17 cellular contexts compared by ENCODE assay signal in the genomic region with DNA sequence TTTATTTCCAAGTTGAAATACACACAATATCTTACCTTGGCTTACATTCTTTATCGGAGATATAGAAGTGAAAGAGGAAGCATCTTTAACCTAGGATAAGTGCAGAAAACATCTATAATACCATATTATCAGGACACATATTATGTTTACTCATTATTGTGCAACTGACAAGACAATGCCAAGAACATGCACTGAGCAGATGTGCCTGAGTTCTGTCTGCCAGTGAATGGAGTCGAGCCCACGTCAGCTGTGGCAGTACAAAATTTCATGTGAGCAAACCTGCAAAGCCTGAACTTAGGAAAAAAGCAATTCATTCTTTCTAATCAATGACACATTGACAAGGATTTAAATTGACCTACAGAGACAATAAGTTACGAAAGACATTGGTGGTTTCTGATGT.
"Had no signal": no experiment of that assay in that cellular context is flagged by ENCODE, and none has a peak within 500 bp of the region (broad histone marks: within the 10 kb centered on the region; RNA-seq: fewer than 3 reads in every experiment).

No MANE protein-coding gene starts in this region.

- H3K36me3 ChIP-seq: esophagus muscularis mucosa, sigmoid colon, WERI-Rb-1 had no signal

- H3K9me3 Mint-ChIP-seq: activated naive CD4-positive, alpha-beta T cell treated with anti-CD3 and anti-CD28 coated beads, Interleukin-2, amount 50 U/mL, for 24 hours; T-helper 1 cell treated with Interleukin-12 subunit alpha and Interleukin-12 subunit beta and Interleukin-4 antibody, amounts not matched to agents 30 μg/mL and 1 μg/mL, for 36 hours had no signal

- H3K4me3 ChIP-seq: esophagus muscularis mucosa, hepatocyte, sigmoid colon had no signal

- H3K27me3 ChIP-seq: hepatocyte, sigmoid colon had no signal

- H3K27ac ChIP-seq: esophagus muscularis mucosa, hepatocyte, sigmoid colon, WERI-Rb-1 had no signal

- ATAC-seq: left lobe of liver had no signal

- H3K4me3 Mint-ChIP-seq: activated naive CD4-positive, alpha-beta T cell treated with anti-CD3 and anti-CD28 coated beads, Interleukin-2, amount 50 U/mL, for 24 hours; activated T-cell treated with anti-CD3 and anti-CD28 coated beads, Interleukin-2, amount 50 U/mL, for 24 hours; T-helper 1 cell treated with Interleukin-12 subunit alpha and Interleukin-12 subunit beta and Interleukin-4 antibody, amounts not matched to agents 30 μg/mL and 1 μg/mL, for 36 hours had no signal

- DNase-seq: activated CD4-positive, alpha-beta T cell treated with anti-CD3 and anti-CD28 coated beads, Interleukin-2, amount 50 U/mL, for 48 hours; activated effector memory CD4-positive, alpha-beta T cell treated with Interleukin-2 at 50 U/mL for 16 hours; activated T-cell treated with anti-CD3 and anti-CD28 coated beads, Interleukin-2, amount 50 U/mL, for 24 hours; amniotic stem cell; central memory CD4-positive, alpha-beta T cell; cortex of kidney; effector CD4-positive, alpha-beta T cell; midbrain; sigmoid colon; stimulated activated CD4-positive, alpha-beta T cell treated with anti-CD3 and anti-CD28 coated beads, Interleukin-12 subunit alpha, Interleukin-12 subunit beta, amount 100 ng/mL, for 4 hours; stimulated activated CD4-positive, alpha-beta T cell treated with anti-CD3 and anti-CD28 coated beads, Interleukin-2, amount 100 ng/mL, for 24 hours; WERI-Rb-1 had no signal

- H3K4me1 ChIP-seq: esophagus muscularis mucosa, sigmoid colon had no signal

- H3K36me3 Mint-ChIP-seq: activated naive CD4-positive, alpha-beta T cell treated with anti-CD3 and anti-CD28 coated beads, Interleukin-2, amount 50 U/mL, for 24 hours had no signal

- H3K4me1 Mint-ChIP-seq: activated naive CD4-positive, alpha-beta T cell treated with anti-CD3 and anti-CD28 coated beads, Interleukin-2, amount 50 U/mL, for 24 hours had no signal

- H3K27ac Mint-ChIP-seq: activated naive CD4-positive, alpha-beta T cell treated with anti-CD3 and anti-CD28 coated beads, Interleukin-2, amount 50 U/mL, for 24 hours; activated T-cell treated with anti-CD3 and anti-CD28 coated beads, Interleukin-2, amount 50 U/mL, for 24 hours; T-helper 1 cell treated with Interleukin-12 subunit alpha and Interleukin-12 subunit beta and Interleukin-4 antibody, amounts not matched to agents 30 μg/mL and 1 μg/mL, for 36 hours had no signal
